ENCODE assay signal across 13 cellular contexts in genomic region chr6:13913226-13914001, GRCh38. TPM values are rescaled to one million over a fixed set of nuclear protein-coding genes. Genes with fewer than 3 reads are reported as not detected.
DNase-seq lines count a peak whose midpoint lies in the region; TF ChIP-seq lines count a peak whose summit lies in the region.
"Had no signal": no experiment of that assay in that cellular context is flagged by ENCODE, and none has a peak within 500 bp of the region (broad histone marks: within the 10 kb centered on the region; RNA-seq: fewer than 3 reads in every experiment).

No MANE protein-coding gene starts in this region.

- H3K27ac ChIP-seq in SK-N-MC (peak overlapping the region; percentile 89), mesendoderm (ENCODE audit: low read depth, low read length) (no peak overlapping the region)

- H2AK5ac ChIP-seq in mesendoderm (ENCODE audit: low read length) = no peak overlapping the region

- no peak for TF ChIP-seq EP300 in Ishikawa (IDR thresholded peaks at IDR 0.05; ENCODE audit: borderline replicate concordance)

- peaks cover 4% of the 10 kb centered on the region for H3K9me3 Mint-ChIP-seq in Calu3 (ENCODE audit: low read depth, unreplicated experiment)
- H3K9me3 Mint-ChIP-seq: CD4-positive, alpha-beta memory T cell; T-cell had no signal

- no peak for TF ChIP-seq RAD21 in Ishikawa (IDR thresholded peaks at IDR 0.05; ENCODE audit: low read depth)

- H3K27me3 ChIP-seq in mesendoderm (ENCODE audit: insufficient read depth, low read length, poor library complexity) = no peaks in the 10 kb centered on the region
- H3K27me3 ChIP-seq: BE2C had no signal

- H3K4me1 Mint-ChIP-seq in Calu3 (ENCODE audit: low read depth, unreplicated experiment) = peaks cover 12% of the 10 kb centered on the region

- H3K27ac Mint-ChIP-seq in Calu3 (ENCODE audit: unreplicated experiment) = no peak overlapping the region
- H3K27ac Mint-ChIP-seq: CD4-positive, alpha-beta memory T cell; T-cell had no signal

- H3K4me3 ChIP-seq in SK-N-MC = no peak overlapping the region
- H3K4me3 ChIP-seq in mesendoderm (ENCODE audit: low read length) = no peak overlapping the region

- H2BK15ac ChIP-seq in mesendoderm (replicated peaks; ENCODE audit: low read depth) = no peak overlapping the region

- no peak overlapping the region for H3K4ac ChIP-seq in mesendoderm (ENCODE audit: low read depth, low read length)

- intact Hi-C loops in Calu3 (cut with micrococcal nuclease; ENCODE audit: unreplicated experiment) = loop anchor here (1.0 kb wide), 1 partner anchor 154 kb away; no protein-coding TSS in a partner anchor

- no peak for TF ChIP-seq CTCF in Calu3 (IDR thresholded peaks at IDR 0.05; ENCODE audit: unreplicated experiment)

- H3K27me3 Mint-ChIP-seq in Calu3 (ENCODE audit: unreplicated experiment) = peaks cover 31% of the 10 kb centered on the region

- H4K5ac ChIP-seq in mesendoderm (ENCODE audit: low read length) = no peak overlapping the region

- no peak overlapping the region for H3K23ac ChIP-seq in mesendoderm (ENCODE audit: low read length)

- H3K36me3 ChIP-seq in SK-N-MC (ENCODE audit: insufficient read depth, low read length) = no peaks in the 10 kb centered on the region
- H3K36me3 ChIP-seq in mesendoderm (ENCODE audit: control insufficient read depth, insufficient read depth, low read length) = no peaks in the 10 kb centered on the region
- H3K36me3 ChIP-seq: BE2C had no signal

- no peak overlapping the region for H4K8ac ChIP-seq in mesendoderm (ENCODE audit: low read depth, low read length)

- no peaks in the 10 kb centered on the region for H3K36me3 Mint-ChIP-seq in Calu3 (ENCODE audit: insufficient read depth, unreplicated experiment)
- H3K36me3 Mint-ChIP-seq: CD4-positive, alpha-beta memory T cell; T-cell had no signal

- no peak overlapping the region for H3K9ac ChIP-seq in SK-N-MC (ENCODE audit: insufficient read length)
- no peak overlapping the region for H3K9ac ChIP-seq in mesendoderm (ENCODE audit: low read length)

- WGBS in mesendoderm (ENCODE audit: extremely low coverage, insufficient coverage, low lambda C conversion rate) = no CpG with 5 or more reads among the region's 8 CpGs

- H3K4me3 Mint-ChIP-seq in Calu3 (ENCODE audit: low read depth, unreplicated experiment) = peak overlapping the region; percentile 3
- H3K4me3 Mint-ChIP-seq: CD4-positive, alpha-beta memory T cell; T-cell had no signal

- CTCF ChIA-PET in Calu3 (lab: Charles Lee) = interaction anchor here (0.7 to 2.4 kb wide), 5 partner anchors 9 to 154 kb away, joined by 3 to 27 read pairs (median 5); no protein-coding TSS in a partner anchor

- no peak overlapping the region for H2BK5ac ChIP-seq in mesendoderm (ENCODE audit: low read length)

- DNase-seq in Calu3 (no peak), SK-N-MC (ENCODE audit: low read depth, low spot score) (no peak), mesendoderm (peak; percentile 11), EL (no peak), hippocampal formation (lab: John Stamatoyannopoulos, UW) (no peak), NAMALWA (ENCODE audit: low spot score) (no peak)
- DNase-seq: BE2C; CD4-positive, alpha-beta memory T cell; NCI-H1694; NCI-H2107; NCI-H524; T-cell had no signal

- no peaks in the 10 kb centered on the region for H3K79me2 ChIP-seq in mesendoderm (ENCODE audit: control insufficient read depth, insufficient read depth, low read length)

- H3K4me2 ChIP-seq in mesendoderm (ENCODE audit: low read length) = no peak overlapping the region

- H3K79me1 ChIP-seq in mesendoderm (ENCODE audit: low read length) = no peaks in the 10 kb centered on the region

- peaks cover 2% of the 10 kb centered on the region for H3K4me1 ChIP-seq in mesendoderm (ENCODE audit: control insufficient read depth, low read depth, low read length)
- H3K4me1 ChIP-seq: BE2C had no signal

- no peaks in the 10 kb centered on the region for H3K9me3 ChIP-seq in SK-N-MC (ENCODE audit: low read depth, low read length)
- H3K9me3 ChIP-seq: BE2C had no signal

- no peak overlapping the region for H2BK120ac ChIP-seq in mesendoderm (ENCODE audit: low read depth, low read length)

- no TSS peak for BruUV-seq in Calu3 (replicated peaks; lab: Mats Ljungman, UMichigan)

- H3K18ac ChIP-seq in mesendoderm (ENCODE audit: low read length) = no peak overlapping the region

- no peak overlapping the region for H3K56ac ChIP-seq in mesendoderm (ENCODE audit: low read length)

TF ChIP-seq in Ishikawa, 13 proteins besides CTCF, POLR2A, EP300 and RAD21:
- no peak for TF ChIP-seq MAX (IDR thresholded peaks at IDR 0.05)
- peak; percentile 36 for TF ChIP-seq USF1 (IDR thresholded peaks at IDR 0.05)

RNA-seq across cellular contexts. Expression of gene RNF182, which starts 11.3 kb away (rescaled TPM):
- 1.1 and 1.6 TPM in 2 replicates for total RNA-seq in Calu3 (2022)
- polyA plus RNA-seq in mesendoderm (2013, experiment 1 of 2) = 3.4 TPM
- 3.9 TPM for polyA plus RNA-seq in mesendoderm (2013, experiment 2 of 2)
- total RNA-seq: CD4-positive, alpha-beta memory T cell had no signal
- polyA plus RNA-seq: CD4-positive, alpha-beta memory T cell had no signal
